Comparison of ENCODE assay signal across 32 cellular contexts in genomic region chr5:134606726-134607125, GRCh38.
"Had no signal": no experiment of that assay in that cellular context is flagged by ENCODE, and none has a peak within 500 bp of the region (broad histone marks: within the 10 kb centered on the region; RNA-seq: fewer than 3 reads in every experiment).

No MANE protein-coding gene starts in this region.

- H3K9me3 Mint-ChIP-seq: activated naive CD4-positive, alpha-beta T cell treated with anti-CD3 and anti-CD28 coated beads for 36 hours; brain; T-cell had no signal

- H3K27ac Mint-ChIP-seq: activated CD8-positive, alpha-beta T cell treated with anti-CD3 and anti-CD28 coated beads, Interleukin-2, amount 10 ng/mL, durations not matched to agents 7 days and 5 days; activated naive CD4-positive, alpha-beta T cell treated with anti-CD3 and anti-CD28 coated beads for 36 hours; activated naive CD8-positive, alpha-beta T cell; brain had no signal

- FAIRE-seq: astrocyte, TTC549 had no signal

- H3K4me3 Mint-ChIP-seq: activated CD8-positive, alpha-beta T cell treated with anti-CD3 and anti-CD28 coated beads, Interleukin-2, amount 10 ng/mL, durations not matched to agents 7 days and 5 days; activated naive CD4-positive, alpha-beta T cell treated with anti-CD3 and anti-CD28 coated beads for 36 hours; activated naive CD8-positive, alpha-beta T cell; brain; T-cell had no signal

- H3K4me3 ChIP-seq: SK-N-MC had no signal

- H3K4me1 Mint-ChIP-seq: brain had no signal

- DNase-seq: activated CD4-positive, alpha-beta T cell treated with anti-CD3 and anti-CD28 coated beads for 4 hours; activated CD4-positive, alpha-beta T cell treated with anti-CD3 and anti-CD28 coated beads, Interleukin-2, amount 50 U/mL, for 4 hours; activated CD8-positive, alpha-beta memory T cell treated with anti-CD3 and anti-CD28 coated beads, Interleukin-2, amount 50 U/mL, for 48 hours; activated CD8-positive, alpha-beta T cell treated with anti-CD3 and anti-CD28 coated beads, Interleukin-2, amount 10 ng/mL, durations not matched to agents 7 days and 5 days; activated gamma-delta T cell; activated naive CD4-positive, alpha-beta T cell treated with anti-CD3 and anti-CD28 coated beads for 36 hours; activated T-cell treated with anti-CD3 and anti-CD28 coated beads, Interleukin-2, amount 50 U/mL, for 1 hour; amygdala; KG1; MV-4-11; NCI-H1092 treated with DMSO at 0.1 percent for 48 hours; NCI-H1417 treated with DMSO at 0.1 percent for 48 hours; NCI-H1694; NCI-H2029; NCI-H2107; NCI-H345; NCI-H510A; NCI-H526 treated with DMSO at 0.1 percent for 48 hours; NCI-H82; OCI-M1; RPMI8226; T-cell; T-helper 2 cell; T1000 had no signal

- H3K27ac ChIP-seq: SK-N-MC, VCaP had no signal

- H3K27me3 Mint-ChIP-seq: activated naive CD8-positive, alpha-beta T cell; brain; T-cell had no signal

- ATAC-seq: activated CD8-positive, alpha-beta T cell treated with anti-CD3 and anti-CD28 coated beads, Interleukin-2, amount 10 ng/mL, durations not matched to agents 7 days and 5 days; Panc1; Right ventricle myocardium inferior; T-cell had no signal
